ENCODE assay signal across 8 cellular contexts in genomic region chr2:162343824-162344616, GRCh38. TPM values are rescaled to one million over a fixed set of nuclear protein-coding genes. Genes with fewer than 3 reads are reported as not detected.
DNase-seq lines count a peak whose midpoint lies in the region; ATAC-seq and TF ChIP-seq lines count a peak whose summit lies in the region.

TSS of gene GCA (plus strand) at chr2:162344132. CDS start at chr2:162344249, 117 bp downstream.

- H3K27me3 ChIP-seq in upper lobe of right lung = no peaks in the 10 kb centered on the region

- peak; percentile 91 for DNase-seq in GM13976 (ENCODE audit: low spot score)
- peak; percentile 86 for DNase-seq in NCI-H146 treated with DMSO at 0.1 percent for 48 hours (lab: John Stamatoyannopoulos, UW; ENCODE audit: unreplicated experiment)
- peak; percentile 96 for DNase-seq in T-helper 2 cell treated with Interferon-gamma antibody and Interleukin-4, amounts not matched to agents 5 μg/mL and 100 μg/mL, for 36 hours (ENCODE audit: low spot score)
- DNase-seq in anterior cingulate cortex (lab: John Stamatoyannopoulos, UW) = peak; percentile 84 to 99 (median 97)
- peak; percentile 96 for DNase-seq in left ventricle myocardium superior
- peak; percentile 98 for DNase-seq in progenitor cell of endocrine pancreas (ENCODE audit: low spot score, unreplicated experiment)
- peak; percentile 99 for DNase-seq in upper lobe of right lung

- H3K4me3 Mint-ChIP-seq in T-helper 2 cell treated with Interferon-gamma antibody and Interleukin-4, amounts not matched to agents 5 μg/mL and 100 μg/mL, for 36 hours = peak within 1 kb of the TSS; percentile 87
- H3K4me3 Mint-ChIP-seq in progenitor cell of endocrine pancreas (ENCODE audit: low read depth) = peak within 1 kb of the TSS; percentile 97

- intact Hi-C loops in left ventricle myocardium superior (cut with micrococcal nuclease) (no loop called here), upper lobe of right lung (cut with DNase I) (no loop called here)

- TF ChIP-seq CTCF in GM13976 (IDR thresholded peaks at IDR 0.05; ENCODE audit: borderline replicate concordance, control extremely low read depth, extremely low read depth, insufficient read depth, missing control alignments) (no peak), progenitor cell of endocrine pancreas (IDR thresholded peaks at IDR 0.05; ENCODE audit: unreplicated experiment) (peak; percentile 12), upper lobe of right lung (IDR thresholded peaks at IDR 0.05) (no peak)

- H3K36me3 ChIP-seq in upper lobe of right lung = peaks cover 4% of the 10 kb centered on the region

- H3K4me1 ChIP-seq in upper lobe of right lung = peaks cover 11% of the 10 kb centered on the region

- H3K27ac ChIP-seq in upper lobe of right lung = peak within 1 kb of the TSS; percentile 87

- H3K27ac Mint-ChIP-seq in T-helper 2 cell treated with Interferon-gamma antibody and Interleukin-4, amounts not matched to agents 5 μg/mL and 100 μg/mL, for 36 hours = peak within 1 kb of the TSS; percentile 71
- H3K27ac Mint-ChIP-seq in progenitor cell of endocrine pancreas = peak within 1 kb of the TSS; percentile 99

- peaks cover 21% of the 10 kb centered on the region for H3K4me1 Mint-ChIP-seq in T-helper 2 cell treated with Interferon-gamma antibody and Interleukin-4, amounts not matched to agents 5 μg/mL and 100 μg/mL, for 36 hours (ENCODE audit: low read depth)
- H3K4me1 Mint-ChIP-seq in progenitor cell of endocrine pancreas (ENCODE audit: low read depth) = peaks cover 13% of the 10 kb centered on the region

- no peaks in the 10 kb centered on the region for H3K9me3 Mint-ChIP-seq in T-helper 2 cell treated with Interferon-gamma antibody and Interleukin-4, amounts not matched to agents 5 μg/mL and 100 μg/mL, for 36 hours
- no peaks in the 10 kb centered on the region for H3K9me3 Mint-ChIP-seq in progenitor cell of endocrine pancreas (ENCODE audit: low read depth)

- H3K9me3 ChIP-seq in upper lobe of right lung = no peaks in the 10 kb centered on the region

- H3K4me3 ChIP-seq in upper lobe of right lung = peak within 1 kb of the TSS; percentile 81

- H3K36me3 Mint-ChIP-seq in T-helper 2 cell treated with Interferon-gamma antibody and Interleukin-4, amounts not matched to agents 5 μg/mL and 100 μg/mL, for 36 hours (ENCODE audit: low read depth) = no peaks in the 10 kb centered on the region
- no peaks in the 10 kb centered on the region for H3K36me3 Mint-ChIP-seq in progenitor cell of endocrine pancreas (ENCODE audit: insufficient read depth)

- in situ Hi-C loops in GM13976 (cut with MboI; ENCODE audit: low sequenced_read_pairs, unreplicated experiment) = no loop called here

- ATAC-seq in HG02840 (IDR thresholded peaks at IDR 0.05; ENCODE audit: low FRiP score, unreplicated experiment) (peak; percentile 100), left ventricle myocardium superior (peak; percentile 100), upper lobe of right lung (peak; percentile 99)

- H3K27me3 Mint-ChIP-seq in T-helper 2 cell treated with Interferon-gamma antibody and Interleukin-4, amounts not matched to agents 5 μg/mL and 100 μg/mL, for 36 hours (ENCODE audit: low read depth) = peaks cover 5% of the 10 kb centered on the region
- peaks cover 12% of the 10 kb centered on the region for H3K27me3 Mint-ChIP-seq in progenitor cell of endocrine pancreas

RNA-seq across cellular contexts. Expression of gene GCA, which starts in this region (rescaled TPM):
- total RNA-seq in left ventricle myocardium superior = 9.5 TPM
- total RNA-seq in progenitor cell of endocrine pancreas = 92.6 and 113 TPM in 2 replicates
- total RNA-seq in upper lobe of right lung = 64.8 TPM

Comparison
In these comparisons a context has a peak if more than half of its experiments do, and no peak if none do; other contexts are left out.
1. Peak in every context shown above with its lines: DNase-seq, ATAC-seq, H3K4me3 ChIP-seq and H3K27ac ChIP-seq.